Comparison of ENCODE assay signal across 9 cellular contexts in genomic region chr18:50877545-50878265, GRCh38. TPM values are rescaled to one million over a fixed set of nuclear protein-coding genes. Genes with fewer than 3 reads are reported as not detected.
DNase-seq lines count a peak whose midpoint lies in the region; ATAC-seq and TF ChIP-seq lines count a peak whose summit lies in the region.
"Had no signal": no experiment of that assay in that cellular context is flagged by ENCODE, and none has a peak within 500 bp of the region (broad histone marks: within the 10 kb centered on the region; RNA-seq: fewer than 3 reads in every experiment).

No MANE protein-coding gene starts in this region.

- 75% methylated on average over 8 of the region's 8 CpGs for WGBS in prostate gland

- peaks cover 38% of the 10 kb centered on the region for H3K79me2 ChIP-seq in OCI-LY3 (ENCODE audit: low read length)

- no peak for ATAC-seq in GM19035 (IDR thresholded peaks at IDR 0.05; ENCODE audit: unreplicated experiment)
- no peak for ATAC-seq in HG03108 (IDR thresholded peaks at IDR 0.05; ENCODE audit: unreplicated experiment)

- intact Hi-C loops in prostate gland (cut with DNase I), result loop anchor here (5.0 to 10.0 kb wide), 3 partner anchors 60 to 593 kb away; partner anchors contain the start of genes CXXC1, ELAC1 and MBD1

- H3K4me3 Mint-ChIP-seq in endothelial cell (ENCODE audit: unreplicated experiment), result peak overlapping the region; percentile 93

- no peaks in the 10 kb centered on the region for H3K36me3 Mint-ChIP-seq in endothelial cell (ENCODE audit: low read depth, unreplicated experiment)

- H3K27ac ChIP-seq in OCI-LY3 (ENCODE audit: low read length) (no peak overlapping the region), prostate gland (peak overlapping the region; percentile 91 to 92)

- H3K27me3 Mint-ChIP-seq in endothelial cell (ENCODE audit: unreplicated experiment), result peaks cover 14% of the 10 kb centered on the region

- peak overlapping the region; percentile 83 for H3K9ac ChIP-seq in OCI-LY3 (ENCODE audit: low read length)

- H2AFZ ChIP-seq in OCI-LY3 (ENCODE audit: low read depth, low read length), result peak overlapping the region; percentile 80

- DNase-seq in endothelial cell (ENCODE audit: low spot score), result no peak
- no peak for DNase-seq in prostate gland (ENCODE audit: low spot score)
- no peak for DNase-seq in NCI-H2081 (lab: John Stamatoyannopoulos, UW)
- no peak for DNase-seq in Ammon's horn (ENCODE audit: low spot score)
- DNase-seq: activated CD8-positive, alpha-beta memory T cell treated with anti-CD3 and anti-CD28 coated beads, Interleukin-2, amount 50 U/mL, for 48 hours had no signal

- no peaks in the 10 kb centered on the region for H3K9me3 Mint-ChIP-seq in endothelial cell (ENCODE audit: unreplicated experiment)

- H3K9me3 ChIP-seq in OCI-LY3 (ENCODE audit: insufficient read depth, low read length), result no peaks in the 10 kb centered on the region
- no peaks in the 10 kb centered on the region for H3K9me3 ChIP-seq in prostate gland

- H3K4me3 ChIP-seq in GM08714 (ENCODE audit: low read length), result peak overlapping the region; percentile 93
- peak overlapping the region; percentile 81 for H3K4me3 ChIP-seq in OCI-LY3 (ENCODE audit: low read length)
- H3K4me3 ChIP-seq in prostate gland, result peak overlapping the region in 1 of 2 donors; percentile 89

- peaks cover 24% of the 10 kb centered on the region for H4K20me1 ChIP-seq in OCI-LY3 (ENCODE audit: insufficient read depth, low read length)

- peaks cover 6% of the 10 kb centered on the region for H3K27me3 ChIP-seq in OCI-LY3 (ENCODE audit: low read depth, low read length)
- no peaks in the 10 kb centered on the region for H3K27me3 ChIP-seq in prostate gland (replicated peaks; ENCODE audit: insufficient read depth)

- H3K4me2 ChIP-seq in OCI-LY3 (ENCODE audit: low read length), result peak overlapping the region; percentile 72

- no peak for TF ChIP-seq POLR2A in prostate gland (IDR thresholded peaks at IDR 0.05)

- H3K4me1 ChIP-seq in OCI-LY3 (ENCODE audit: low read length) (peaks cover 15% of the 10 kb centered on the region), prostate gland (replicated peaks) (no peaks in the 10 kb centered on the region)

- H3K4me1 Mint-ChIP-seq in endothelial cell (ENCODE audit: unreplicated experiment), result peaks cover 31% of the 10 kb centered on the region

- H3K36me3 ChIP-seq in OCI-LY3 (replicated peaks; ENCODE audit: low read depth, low read length) (peaks cover 3% of the 10 kb centered on the region), prostate gland (no peaks in the 10 kb centered on the region)

- TF ChIP-seq CTCF in OCI-LY3 (IDR thresholded peaks at IDR 0.05; ENCODE audit: low read depth, low read length), result no peak
- no peak for TF ChIP-seq CTCF in endothelial cell (IDR thresholded peaks at IDR 0.05; ENCODE audit: unreplicated experiment)
- TF ChIP-seq CTCF in prostate gland (IDR thresholded peaks at IDR 0.05), result no peak

- peak overlapping the region; percentile 85 for H3K27ac Mint-ChIP-seq in endothelial cell (ENCODE audit: unreplicated experiment)

RNA-seq across cellular contexts. Expression of gene ME2, which starts 1.2 kb away (rescaled TPM):
- 41.9 TPM for total RNA-seq in endothelial cell (ENCODE audit: unreplicated experiment)
- total RNA-seq in prostate gland, result 10 to 100 TPM; 38.3 to 59.4 TPM

RNA-seq across cellular contexts. Expression of gene MRO, which starts 57.9 kb away (rescaled TPM):
- total RNA-seq in endothelial cell (ENCODE audit: unreplicated experiment), result 0.23 TPM
- total RNA-seq in prostate gland, result 10 to 100 TPM in 1 of 2 donors, under 1 TPM in 1; 0.23 to 64.8 TPM
